Comparison of ENCODE assay signal across 1 cellular context in the genomic region with DNA sequence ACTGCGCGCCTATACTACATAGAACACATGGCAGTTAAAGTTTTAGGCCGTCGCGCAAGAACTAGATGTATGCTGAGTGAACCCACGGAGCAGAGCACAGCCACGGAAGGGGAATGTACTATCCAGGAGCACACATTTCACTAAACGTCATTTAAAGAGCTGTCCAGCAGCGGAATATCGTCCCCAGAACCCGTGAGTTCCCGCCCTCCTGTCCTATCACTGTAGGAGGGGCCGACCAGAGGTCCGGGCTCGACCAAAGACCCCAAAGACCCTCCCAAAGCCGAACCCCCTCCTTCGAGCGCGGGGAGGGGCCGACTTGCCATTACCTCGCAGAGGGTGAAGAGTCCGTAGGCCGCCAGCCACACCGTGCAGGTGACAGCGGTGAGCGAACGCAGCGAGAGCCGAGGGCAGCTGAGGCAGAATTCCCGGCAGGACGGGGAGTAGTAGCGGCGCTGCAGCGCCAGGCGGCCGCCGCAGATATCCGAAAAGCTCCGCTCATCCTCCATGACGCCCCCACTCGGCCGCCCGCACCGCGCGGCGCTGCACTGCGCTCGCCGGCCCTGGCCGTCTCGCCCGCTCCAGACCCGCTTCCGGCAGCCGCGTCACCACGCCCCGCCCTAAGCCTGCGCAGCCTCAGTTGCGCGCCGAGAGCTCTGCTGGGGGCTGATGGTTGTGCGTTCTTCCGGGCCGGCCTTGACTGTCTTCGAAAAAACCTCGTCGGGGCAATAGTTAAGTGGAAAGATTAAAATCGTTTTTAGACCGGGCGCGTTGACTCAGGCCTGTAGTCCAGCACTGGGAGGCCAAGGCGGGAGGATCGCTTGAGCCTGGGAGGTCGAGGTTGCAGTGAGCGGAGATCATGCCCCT.
TF ChIP-seq lines count a peak whose summit lies in the region.

Gene PIGH, minus strand, starts transcription at position 571 of the 864 bp plus-strand sequence. Its CDS starts 65 bp downstream, at position 506.

TF ChIP-seq in K562, 482 proteins besides CTCF, POLR2A, EP300 and RAD21 (continued from another document and continues in another):
- TF ChIP-seq, protein P1, sequence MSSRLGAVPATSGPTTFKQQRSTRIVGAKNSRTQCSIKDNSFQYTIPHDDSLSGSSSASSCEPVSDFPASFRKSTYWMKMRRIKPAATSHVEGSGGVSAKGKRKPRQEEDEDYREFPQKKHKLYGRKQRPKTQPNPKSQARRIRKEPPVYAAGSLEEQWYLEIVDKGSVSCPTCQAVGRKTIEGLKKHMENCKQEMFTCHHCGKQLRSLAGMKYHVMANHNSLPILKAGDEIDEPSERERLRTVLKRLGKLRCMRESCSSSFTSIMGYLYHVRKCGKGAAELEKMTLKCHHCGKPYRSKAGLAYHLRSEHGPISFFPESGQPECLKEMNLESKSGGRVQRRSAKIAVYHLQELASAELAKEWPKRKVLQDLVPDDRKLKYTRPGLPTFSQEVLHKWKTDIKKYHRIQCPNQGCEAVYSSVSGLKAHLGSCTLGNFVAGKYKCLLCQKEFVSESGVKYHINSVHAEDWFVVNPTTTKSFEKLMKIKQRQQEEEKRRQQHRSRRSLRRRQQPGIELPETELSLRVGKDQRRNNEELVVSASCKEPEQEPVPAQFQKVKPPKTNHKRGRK (tag; IDR thresholded peaks at IDR 0.05), result no peak
- no peak for TF ChIP-seq POU5F1 (IDR thresholded peaks at IDR 0.05; ENCODE audit: borderline replicate concordance, low read depth, low read length, partially characterized antibody)
- no peak for TF ChIP-seq ZFP36 (IDR thresholded peaks at IDR 0.05; ENCODE audit: low read depth, low read length, partially characterized antibody)
- TF ChIP-seq ZNF766 (CRISPR knock-in tag; conservative IDR thresholded peaks at IDR 0.05), result no peak
- TF ChIP-seq, protein P2, sequence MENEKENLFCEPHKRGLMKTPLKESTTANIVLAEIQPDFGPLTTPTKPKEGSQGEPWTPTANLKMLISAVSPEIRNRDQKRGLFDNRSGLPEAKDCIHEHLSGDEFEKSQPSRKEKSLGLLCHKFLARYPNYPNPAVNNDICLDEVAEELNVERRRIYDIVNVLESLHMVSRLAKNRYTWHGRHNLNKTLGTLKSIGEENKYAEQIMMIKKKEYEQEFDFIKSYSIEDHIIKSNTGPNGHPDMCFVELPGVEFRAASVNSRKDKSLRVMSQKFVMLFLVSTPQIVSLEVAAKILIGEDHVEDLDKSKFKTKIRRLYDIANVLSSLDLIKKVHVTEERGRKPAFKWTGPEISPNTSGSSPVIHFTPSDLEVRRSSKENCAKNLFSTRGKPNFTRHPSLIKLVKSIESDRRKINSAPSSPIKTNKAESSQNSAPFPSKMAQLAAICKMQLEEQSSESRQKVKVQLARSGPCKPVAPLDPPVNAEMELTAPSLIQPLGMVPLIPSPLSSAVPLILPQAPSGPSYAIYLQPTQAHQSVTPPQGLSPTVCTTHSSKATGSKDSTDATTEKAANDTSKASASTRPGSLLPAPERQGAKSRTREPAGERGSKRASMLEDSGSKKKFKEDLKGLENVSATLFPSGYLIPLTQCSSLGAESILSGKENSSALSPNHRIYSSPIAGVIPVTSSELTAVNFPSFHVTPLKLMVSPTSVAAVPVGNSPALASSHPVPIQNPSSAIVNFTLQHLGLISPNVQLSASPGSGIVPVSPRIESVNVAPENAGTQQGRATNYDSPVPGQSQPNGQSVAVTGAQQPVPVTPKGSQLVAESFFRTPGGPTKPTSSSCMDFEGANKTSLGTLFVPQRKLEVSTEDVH (IDR thresholded peaks at IDR 0.05; ENCODE audit: low read depth, partially characterized antibody), result no peak
- TF ChIP-seq NONO (IDR thresholded peaks at IDR 0.05; ENCODE audit: low read depth in 2 of 2, low read length in 1 of 2), result 0 out of 4 replicates have a peak, but pooled peaks of 1 of the 2 experiments have one; percentile 38
- TF ChIP-seq PCBP2 (IDR thresholded peaks at IDR 0.05; ENCODE audit: low read depth, low read length, poor library complexity, severe bottlenecking), result no peak
- TF ChIP-seq STAT5B (CRISPR knock-in tag; IDR thresholded peaks at IDR 0.05), result no peak
- TF ChIP-seq NCOR1 (IDR thresholded peaks at IDR 0.05), result no peak; the same call in 1 of the 2 replicates
- TF ChIP-seq, protein P3, sequence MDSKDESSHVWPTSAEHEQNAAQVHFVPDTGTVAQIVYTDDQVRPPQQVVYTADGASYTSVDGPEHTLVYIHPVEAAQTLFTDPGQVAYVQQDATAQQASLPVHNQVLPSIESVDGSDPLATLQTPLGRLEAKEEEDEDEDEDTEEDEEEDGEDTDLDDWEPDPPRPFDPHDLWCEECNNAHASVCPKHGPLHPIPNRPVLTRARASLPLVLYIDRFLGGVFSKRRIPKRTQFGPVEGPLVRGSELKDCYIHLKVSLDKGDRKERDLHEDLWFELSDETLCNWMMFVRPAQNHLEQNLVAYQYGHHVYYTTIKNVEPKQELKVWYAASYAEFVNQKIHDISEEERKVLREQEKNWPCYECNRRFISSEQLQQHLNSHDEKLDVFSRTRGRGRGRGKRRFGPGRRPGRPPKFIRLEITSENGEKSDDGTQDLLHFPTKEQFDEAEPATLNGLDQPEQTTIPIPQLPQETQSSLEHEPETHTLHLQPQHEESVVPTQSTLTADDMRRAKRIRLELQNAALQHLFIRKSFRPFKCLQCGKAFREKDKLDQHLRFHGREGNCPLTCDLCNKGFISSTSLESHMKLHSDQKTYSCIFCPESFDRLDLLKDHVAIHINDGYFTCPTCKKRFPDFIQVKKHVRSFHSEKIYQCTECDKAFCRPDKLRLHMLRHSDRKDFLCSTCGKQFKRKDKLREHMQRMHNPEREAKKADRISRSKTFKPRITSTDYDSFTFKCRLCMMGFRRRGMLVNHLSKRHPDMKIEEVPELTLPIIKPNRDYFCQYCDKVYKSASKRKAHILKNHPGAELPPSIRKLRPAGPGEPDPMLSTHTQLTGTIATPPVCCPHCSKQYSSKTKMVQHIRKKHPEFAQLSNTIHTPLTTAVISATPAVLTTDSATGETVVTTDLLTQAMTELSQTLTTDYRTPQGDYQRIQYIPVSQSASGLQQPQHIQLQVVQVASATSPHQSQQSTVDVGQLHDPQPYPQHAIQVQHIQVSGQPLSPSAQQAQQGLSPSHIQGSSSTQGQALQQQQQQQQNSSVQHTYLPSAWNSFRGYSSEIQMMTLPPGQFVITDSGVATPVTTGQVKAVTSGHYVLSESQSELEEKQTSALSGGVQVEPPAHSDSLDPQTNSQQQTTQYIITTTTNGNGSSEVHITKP (IDR thresholded peaks at IDR 0.05; ENCODE audit: partially characterized antibody), result peak; percentile 50
- no peak for TF ChIP-seq ARHGAP35 (IDR thresholded peaks at IDR 0.05; ENCODE audit: partially characterized antibody)
- no peak for TF ChIP-seq ZNF124 (CRISPR knock-in tag; IDR thresholded peaks at IDR 0.05)
- TF ChIP-seq U2AF1 (optimal IDR thresholded peaks at IDR 0.05; ENCODE audit: low read depth, low read length), result no peak
- no peak for TF ChIP-seq GTF2B (IDR thresholded peaks at IDR 0.05; ENCODE audit: extremely low read depth, insufficient read length)
- peak; percentile 83 for TF ChIP-seq CXXC5 (CRISPR knock-in tag; IDR thresholded peaks at IDR 0.05)
- peak in 2 of 3 experiments; percentile 73 to 79 for TF ChIP-seq YY1 (IDR thresholded peaks at IDR 0.05; ENCODE audit: borderline replicate concordance in 1 of 3, control insufficient read depth in 1 of 3, extremely low read depth in 1 of 3, insufficient read depth in 3 of 3, insufficient read length in 1 of 3, insufficient replicate concordance in 2 of 3, low read depth in 1 of 3, low read length in 2 of 3)
- TF ChIP-seq, protein P4, sequence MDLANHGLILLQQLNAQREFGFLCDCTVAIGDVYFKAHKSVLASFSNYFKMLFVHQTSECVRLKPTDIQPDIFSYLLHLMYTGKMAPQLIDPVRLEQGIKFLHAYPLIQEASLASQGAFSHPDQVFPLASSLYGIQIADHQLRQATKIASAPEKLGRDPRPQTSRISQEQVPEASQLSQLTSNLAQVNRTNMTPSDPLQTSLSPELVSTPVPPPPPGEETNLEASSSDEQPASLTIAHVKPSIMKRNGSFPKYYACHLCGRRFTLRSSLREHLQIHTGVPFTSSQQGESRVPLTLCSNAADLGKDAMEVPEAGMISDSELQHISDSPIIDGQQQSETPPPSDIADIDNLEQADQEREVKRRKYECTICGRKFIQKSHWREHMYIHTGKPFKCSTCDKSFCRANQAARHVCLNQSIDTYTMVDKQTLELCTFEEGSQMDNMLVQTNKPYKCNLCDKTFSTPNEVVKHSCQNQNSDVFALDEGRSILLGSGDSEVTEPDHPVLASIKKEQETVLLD (IDR thresholded peaks at IDR 0.05), result no peak
- no peak for TF ChIP-seq HNRNPUL1 (IDR thresholded peaks at IDR 0.05; ENCODE audit: low read length)
- TF ChIP-seq EWSR1 (IDR thresholded peaks at IDR 0.05; ENCODE audit: borderline replicate concordance, low read depth, partially characterized antibody), result no peak
- TF ChIP-seq GTF3C2 (IDR thresholded peaks at IDR 0.05; ENCODE audit: borderline replicate concordance, extremely low read depth, insufficient read length), result no peak
- no peak for TF ChIP-seq ATF6 (CRISPR knock-in tag; IDR thresholded peaks at IDR 0.05)
- TF ChIP-seq THRA (IDR thresholded peaks at IDR 0.05), result no peak
- TF ChIP-seq FOXO4 (CRISPR knock-in tag; IDR thresholded peaks at IDR 0.05), result no peak
- no peak for TF ChIP-seq POLR3A (IDR thresholded peaks at IDR 0.05; ENCODE audit: borderline replicate concordance, extremely low read depth, insufficient read depth, insufficient read length)
- peak; percentile 44 to 63 for TF ChIP-seq MNT (conservative IDR thresholded peaks at IDR 0.05)
- no peak for TF ChIP-seq THAP7 (CRISPR knock-in tag; IDR thresholded peaks at IDR 0.05)
